In the genomic region with DNA sequence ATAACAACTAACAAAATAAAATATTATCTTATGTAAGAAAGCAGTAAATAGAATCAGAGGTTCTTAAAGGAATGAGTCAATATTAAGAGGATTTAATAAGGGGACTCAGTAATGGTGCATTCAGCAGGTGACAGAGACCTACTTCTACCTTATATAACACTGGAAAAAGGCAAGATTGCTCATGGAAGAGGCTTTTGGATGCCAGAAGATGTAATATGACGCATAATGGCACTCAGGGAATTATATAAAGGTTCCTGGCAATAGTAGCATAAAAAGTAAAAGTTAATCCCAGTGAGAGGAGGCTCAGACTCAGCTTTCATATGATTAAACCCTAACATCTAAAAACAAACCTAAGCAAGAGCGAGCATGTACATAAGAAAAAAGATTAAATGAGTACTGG, we compare ENCODE assay signal across 22 cellular contexts.
DNase-seq lines count a peak whose midpoint lies in the region.
"Had no signal": no experiment of that assay in that cellular context is flagged by ENCODE, and none has a peak within 500 bp of the region (broad histone marks: within the 10 kb centered on the region; RNA-seq: fewer than 3 reads in every experiment).

No MANE protein-coding gene starts in this region.

- DNase-seq in NCI-H82 treated with DMSO at 0.1 percent for 48 hours (lab: John Stamatoyannopoulos, UW; ENCODE audit: unreplicated experiment) (peak; percentile 3), NCI-H82 (lab: John Stamatoyannopoulos, UW) (no peak)
- DNase-seq: 8988T; ACHN; AML-193; BE2C; C1 segment of cervical spinal cord; Caco-2; Calu3; CD4-positive, alpha-beta memory T cell; CD4-positive, alpha-beta T cell; CD4-positive, CD25-positive, alpha-beta regulatory T cell; CD8-positive, alpha-beta memory T cell; CD8-positive, alpha-beta T cell; COR-L47; DMS 273 treated with DMSO at 0.1 percent for 48 hours; DMS153; DMS53; DMS79; DMS79 treated with DMSO at 0.1 percent for 48 hours; DND-41; EL had no signal
